In the genomic region with DNA sequence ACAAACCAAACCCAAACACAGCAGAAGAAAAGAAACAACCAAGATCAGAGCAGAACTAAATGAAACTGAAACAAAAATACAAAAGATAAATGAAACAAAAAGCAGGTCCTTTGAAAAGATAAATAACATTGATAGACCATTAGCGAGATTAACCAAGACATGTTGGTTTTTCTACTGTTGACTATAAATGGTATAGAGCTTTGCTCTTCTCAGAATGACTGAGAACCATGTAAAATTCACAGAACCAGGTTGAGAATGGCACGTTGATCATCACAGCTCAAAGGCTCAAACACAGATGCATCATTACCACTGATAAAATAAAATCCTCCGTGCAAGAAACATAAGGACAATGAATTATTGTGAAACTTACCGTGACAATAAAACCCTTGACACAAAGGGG, we compare ENCODE assay signal across 21 cellular contexts.
"Had no signal": no experiment of that assay in that cellular context is flagged by ENCODE, and none has a peak within 500 bp of the region (broad histone marks: within the 10 kb centered on the region; RNA-seq: fewer than 3 reads in every experiment).

No MANE protein-coding gene starts in this region.

- DNase-seq: Kasumi-1; KBM-7; MV-4-11; NCI-H1048; NCI-H1105; NCI-H1417; NCI-H1436 treated with DMSO at 0.1 percent for 48 hours; NCI-H1694; NCI-H187 treated with DMSO at 0.1 percent for 48 hours; NCI-H2029 treated with DMSO at 0.1 percent for 48 hours; NCI-H2171 treated with DMSO at 0.1 percent for 48 hours; NCI-H524; NCI-H69; NCI-H774; NK-92 treated with Interleukin-12 subunit alpha and Interleukin-12 subunit beta, amount 100 ng/mL, for 24 hours; PC-3; SHP77; T-helper 1 cell had no signal

- H3K27ac ChIP-seq: RWPE1 had no signal

- ATAC-seq: Panc1, PC-3, SK-N-SH treated with all-trans-retinoic acid at 6 μM for 48 hours had no signal
